In genomic region chr1:115781343-115781742, GRCh38 we compare ENCODE assay signal across 14 cellular contexts. TPM values are rescaled to one million over a fixed set of nuclear protein-coding genes. Genes with fewer than 3 reads are reported as not detected.
DNase-seq lines count a peak whose midpoint lies in the region; ATAC-seq and TF ChIP-seq lines count a peak whose summit lies in the region.
"Had no signal": no experiment of that assay in that cellular context is flagged by ENCODE, and none has a peak within 500 bp of the region (broad histone marks: within the 10 kb centered on the region; RNA-seq: fewer than 3 reads in every experiment).

No MANE protein-coding gene starts in this region.

- in situ Hi-C loops in brain microvascular endothelial cell (cut with HindIII; ENCODE audit: low pct_ligation_motif_present, low sequenced_read_pairs), result no loop called here

- no peak for ATAC-seq in sciatic nerve

- no peaks in the 10 kb centered on the region for H3K27me3 ChIP-seq in ACC112 (ENCODE audit: insufficient read depth, low read length)
- no peaks in the 10 kb centered on the region for H3K27me3 ChIP-seq in brain microvascular endothelial cell (replicated peaks)
- no peaks in the 10 kb centered on the region for H3K27me3 ChIP-seq in esophagus muscularis mucosa

- intact Hi-C loops in sciatic nerve (cut with DNase I), result no loop called here
- intact Hi-C loops in esophagus muscularis mucosa (cut with DNase I), result no loop called here

- no peak for TF ChIP-seq EP300 in esophagus muscularis mucosa (IDR thresholded peaks at IDR 0.05)

- H3K4me1 ChIP-seq in ACC112 (ENCODE audit: control insufficient read depth, insufficient read depth, low read length, unreplicated experiment), result peaks cover 30% of the 10 kb centered on the region
- H3K4me1 ChIP-seq in esophagus muscularis mucosa, result peaks cover 0 to 17% (median 9%) of the 10 kb centered on the region in 4 donors
- H3K4me1 ChIP-seq: HAP-1 had no signal

- WGBS in esophagus muscularis mucosa, result 91% methylated on average over 1 of the region's 1 CpG

- peak overlapping the region; percentile 32; the same call in 1 of the 2 replicates for H3K4me3 ChIP-seq in ACC112 (ENCODE audit: low read depth, low read length)
- H3K4me3 ChIP-seq in brain microvascular endothelial cell (ENCODE audit: low read depth, low read length), result no peak overlapping the region
- H3K4me3 ChIP-seq in esophagus muscularis mucosa, result no peak overlapping the region
- H3K4me3 ChIP-seq: HAP-1 had no signal

- no peaks in the 10 kb centered on the region for H3K9me3 ChIP-seq in esophagus muscularis mucosa
- H3K9me3 ChIP-seq: HAP-1 had no signal

- H3K36me3 ChIP-seq in ACC112 (ENCODE audit: insufficient read depth, low read length), result no peaks in the 10 kb centered on the region
- no peaks in the 10 kb centered on the region for H3K36me3 ChIP-seq in brain microvascular endothelial cell (replicated peaks)
- H3K36me3 ChIP-seq in esophagus muscularis mucosa, result no peaks in the 10 kb centered on the region
- H3K36me3 ChIP-seq: HAP-1 had no signal

- peak; percentile 69 for DNase-seq in HT1080 (ENCODE audit: low read depth)
- DNase-seq in brain microvascular endothelial cell, result peak; percentile 17
- peak; percentile 51 for DNase-seq in glomerular visceral epithelial cell (ENCODE audit: extremely low spot score)
- no peak for DNase-seq in sciatic nerve (ENCODE audit: low spot score)
- DNase-seq in dermis blood vessel endothelial cell, result no peak
- no peak for DNase-seq in mesenteric fat pad (ENCODE audit: low spot score)
- no peak for DNase-seq in esophagus muscularis mucosa (ENCODE audit: extremely low spot score)
- DNase-seq: endodermal cell, NCI-H2107, nucleus accumbens had no signal

- H2AFZ ChIP-seq in ACC112 (ENCODE audit: low read length, unreplicated experiment), result no peak overlapping the region

- TF ChIP-seq CTCF in brain microvascular endothelial cell (IDR thresholded peaks at IDR 0.05; ENCODE audit: low read depth, low read length, missing control alignments) (no peak), esophagus muscularis mucosa (IDR thresholded peaks at IDR 0.05) (no peak)

- H3K27ac ChIP-seq in ACC112 (ENCODE audit: low read depth, low read length) (peak overlapping the region; percentile 9), brain microvascular endothelial cell (no peak overlapping the region), esophagus muscularis mucosa (replicated peaks in 1 of 4) (no peak overlapping the region)
- H3K27ac ChIP-seq: HL-60 had no signal

- TF ChIP-seq POLR2A in esophagus muscularis mucosa (IDR thresholded peaks at IDR 0.05; ENCODE audit: low read depth), result no peak

- no peaks in the 10 kb centered on the region for H3K79me2 ChIP-seq in ACC112 (ENCODE audit: control insufficient read depth, insufficient read depth, low read length, unreplicated experiment)

RNA-seq across cellular contexts. Expression of gene CASQ2, which starts 12.8 kb away (rescaled TPM):
- not detected in 2 replicates for total RNA-seq in HT1080 (2014; rRNA removed; shearing (Covaris generic))
- not detected in 2 replicates for polyA plus RNA-seq in HT1080 (2015; cell fraction: cytosol; rRNA removed)
- polyA plus RNA-seq in HT1080 (2015; cell fraction: nucleus; rRNA removed), result not detected in 2 replicates
- total RNA-seq in sciatic nerve (6.5 TPM), dermis blood vessel endothelial cell (not detected in 2 replicates), mesenteric fat pad (1.5 TPM), esophagus muscularis mucosa (100 to 1,000 TPM in 3 of 4 donors, 10 to 100 TPM in 1; 95.6 to 138 (median 108) TPM)
- total RNA-seq: endodermal cell had no signal

RNA-seq across cellular contexts. Expression of gene NHLH2, which starts 59.6 kb away (rescaled TPM):
- not detected in 2 replicates for total RNA-seq in HT1080 (2014; rRNA removed; shearing (Covaris generic))
- 0.02 TPM in 1 of 2 replicates, not detected in the other for polyA plus RNA-seq in HT1080 (2015; cell fraction: cytosol; rRNA removed)
- not detected in 2 replicates for polyA plus RNA-seq in HT1080 (2015; cell fraction: nucleus; rRNA removed)
- total RNA-seq in sciatic nerve, result not detected
- not detected in 2 replicates for total RNA-seq in dermis blood vessel endothelial cell
- total RNA-seq in mesenteric fat pad, result not detected
- total RNA-seq in esophagus muscularis mucosa, result not detected
- total RNA-seq: SK-MEL-5 had no signal

Comparison
In these comparisons a context has a peak if more than half of its experiments do, and no peak if none do; other contexts are left out.
1. DNase-seq: peak in HT1080 (single experiment), brain microvascular endothelial cell (single experiment) and glomerular visceral epithelial cell (single experiment); none in sciatic nerve (single experiment), dermis blood vessel endothelial cell (single experiment), mesenteric fat pad (single experiment) and esophagus muscularis mucosa (single experiment).
2. RNA of gene CASQ2, which starts 12.8 kb away (total RNA-seq): 95.6 to 138 TPM in esophagus muscularis mucosa; 6.5 TPM in sciatic nerve (single experiment), 1.5 TPM in mesenteric fat pad (single experiment), not detected in HT1080 and not detected in dermis blood vessel endothelial cell; every median in the first group is over 10 times any median in the second.